In genomic region chr1:204093421-204093717, GRCh38 we compare ENCODE assay signal across 14 cellular contexts. TPM values are rescaled to one million over a fixed set of nuclear protein-coding genes. Genes with fewer than 3 reads are reported as not detected.
DNase-seq lines count a peak whose midpoint lies in the region; ATAC-seq and TF ChIP-seq lines count a peak whose summit lies in the region.
"Had no signal": no experiment of that assay in that cellular context is flagged by ENCODE, and none has a peak within 500 bp of the region (broad histone marks: within the 10 kb centered on the region; RNA-seq: fewer than 3 reads in every experiment).

No MANE protein-coding gene starts in this region.

- no peak overlapping the region for H3K9ac ChIP-seq in mammary epithelial cell (ENCODE audit: insufficient read depth, low read length)

- peaks cover 10 to 14% of the 10 kb centered on the region in 2 donors for H3K4me1 ChIP-seq in breast epithelium
- H3K4me1 ChIP-seq in mammary epithelial cell (ENCODE audit: insufficient read depth, low read length) = peaks cover 16% of the 10 kb centered on the region
- H3K4me1 ChIP-seq in Peyer's patch = peaks cover 0 to 68% (median 0%) of the 10 kb centered on the region in 4 donors
- peaks cover 6% of the 10 kb centered on the region for H3K4me1 ChIP-seq in mesodermal cell (ENCODE audit: control insufficient read depth, insufficient read depth, low read length, poor library complexity, severe bottlenecking)
- H3K4me1 ChIP-seq in vagina = peaks cover 76% of the 10 kb centered on the region

- ATAC-seq in HG02973 (IDR thresholded peaks at IDR 0.05; ENCODE audit: unreplicated experiment) = no peak
- ATAC-seq: activated CD4-positive, alpha-beta T cell treated with anti-CD3 and anti-CD28 coated beads for 36 hours; foreskin keratinocyte had no signal

- dilution Hi-C loops in mammary epithelial cell (cut with HindIII; ENCODE audit: low sequenced_read_pairs) = loop anchor here (5.0 kb wide), 1 partner anchor 64 kb away; no protein-coding TSS in a partner anchor

- TF ChIP-seq POLR2A in breast epithelium (IDR thresholded peaks at IDR 0.05) (no peak), Peyer's patch (IDR thresholded peaks at IDR 0.05) (no peak), vagina (IDR thresholded peaks at IDR 0.05) (no peak)

- no peak overlapping the region for H2AFZ ChIP-seq in mammary epithelial cell (ENCODE audit: low read depth, low read length)

- H3K4me2 ChIP-seq in mammary epithelial cell (ENCODE audit: insufficient read depth, low read depth, low read length) = no peak overlapping the region

- 96% methylated on average over 3 of the region's 4 CpGs for WGBS in mammary epithelial cell (ENCODE audit: low coverage, missing lambda C conversion rate)
- 70 to 97% methylated on average over 3 to 4 of the region's 4 CpGs for WGBS in mesodermal cell (ENCODE audit: insufficient coverage in 2 of 2), 2 experiments

- H3K9me3 ChIP-seq in breast epithelium (no peaks in the 10 kb centered on the region), mammary epithelial cell (replicated peaks; ENCODE audit: insufficient read depth, low read length) (no peaks in the 10 kb centered on the region), Peyer's patch (no peaks in the 10 kb centered on the region), mesodermal cell (ENCODE audit: control insufficient read depth, low read length) (no peaks in the 10 kb centered on the region), vagina (no peaks in the 10 kb centered on the region)

- intact Hi-C loops in breast epithelium (cut with DNase I; ENCODE audit: low total_unique reads) (no loop called here), mammary epithelial cell (cut with micrococcal nuclease) (no loop called here), vagina (cut with DNase I) (no loop called here)

- H3K36me3 ChIP-seq in breast epithelium (no peaks in the 10 kb centered on the region), mammary epithelial cell (ENCODE audit: insufficient read depth, low read length) (no peaks in the 10 kb centered on the region), Peyer's patch (no peaks in the 10 kb centered on the region), mesodermal cell (ENCODE audit: control insufficient read depth, insufficient read depth, low read length) (no peaks in the 10 kb centered on the region), vagina (no peaks in the 10 kb centered on the region)

- no peaks in the 10 kb centered on the region for H3K27me3 ChIP-seq in breast epithelium
- H3K27me3 ChIP-seq in mammary epithelial cell (ENCODE audit: insufficient read depth, low read length) = no peaks in the 10 kb centered on the region
- no peaks in the 10 kb centered on the region for H3K27me3 ChIP-seq in Peyer's patch
- H3K27me3 ChIP-seq in vagina = no peaks in the 10 kb centered on the region
- H3K27me3 ChIP-seq: dorsolateral prefrontal cortex, foreskin keratinocyte had no signal

- H3K27ac ChIP-seq in breast epithelium (peak overlapping the region; percentile 5 to 18), mammary epithelial cell (ENCODE audit: insufficient read depth, low read depth, low read length) (no peak overlapping the region), Peyer's patch (peak overlapping the region in 3 of 4 donors; percentile 66 to 93 (median 83)), mesodermal cell (ENCODE audit: low read depth, low read length, severe bottlenecking) (peak overlapping the region; percentile 16), vagina (peak overlapping the region; percentile 40)
- H3K27ac ChIP-seq: foreskin keratinocyte had no signal

- in situ Hi-C loops in mammary epithelial cell (cut with MboI; ENCODE audit: low sequenced_read_pairs in 2 of 2) = no loop called here

- H3K4me3 ChIP-seq in breast epithelium = no peak overlapping the region
- no peak overlapping the region for H3K4me3 ChIP-seq in mammary epithelial cell (replicated peaks in 1 of 3; ENCODE audit: insufficient read depth in 1 of 3, low read depth in 2 of 3, low read length in 3 of 3)
- peak overlapping the region in 1 of 4 donors; percentile 22 for H3K4me3 ChIP-seq in Peyer's patch
- H3K4me3 ChIP-seq in mesodermal cell (ENCODE audit: extremely low read depth, insufficient read depth, low read length, poor library complexity, severe bottlenecking) = no peak overlapping the region
- H3K4me3 ChIP-seq in vagina = no peak overlapping the region
- H3K4me3 ChIP-seq: dorsolateral prefrontal cortex had no signal

- no peaks in the 10 kb centered on the region for H4K20me1 ChIP-seq in mammary epithelial cell (ENCODE audit: insufficient read depth, low read length)

- BruUV-seq in mammary epithelial cell (replicated peaks; lab: Mats Ljungman, UMichigan) = no TSS peak

- H3K79me2 ChIP-seq in mammary epithelial cell (ENCODE audit: insufficient read depth, low read length) = peaks cover 73% of the 10 kb centered on the region

- CTCF ChIA-PET in mammary epithelial cell (lab: Charles Lee; ENCODE audit: low non-redundant PET) = no interaction called here

- TF ChIP-seq CTCF in breast epithelium (IDR thresholded peaks at IDR 0.05) (no peak), mammary epithelial cell (conservative IDR thresholded peaks at IDR 0.05 in 1 of 2, IDR thresholded peaks at IDR 0.05 in 1 of 2; ENCODE audit: extremely low read depth in 1 of 2, insufficient read depth in 1 of 2, low read depth in 1 of 2, low read length in 2 of 2) (no peak), Peyer's patch (IDR thresholded peaks at IDR 0.05) (no peak), vagina (IDR thresholded peaks at IDR 0.05) (no peak)

- no peak for DNase-seq in breast epithelium (ENCODE audit: low spot score in 2 of 2)
- no peak for DNase-seq in mammary epithelial cell
- peak in 2 of 3 donors; percentile 85 to 86 for DNase-seq in Peyer's patch
- no peak for DNase-seq in vagina (ENCODE audit: extremely low spot score in 2 of 2)
- no peak for DNase-seq in SIG-M5 (lab: John Stamatoyannopoulos, UW)
- DNase-seq in iPS-NIHi11 (ENCODE audit: low spot score) = no peak
- DNase-seq: activated CD4-positive, alpha-beta T cell treated with anti-CD3 and anti-CD28 coated beads for 36 hours; activated T-cell treated with anti-CD3 and anti-CD28 coated beads, Interleukin-2, amount 50 U/mL, for 24 hours; dorsolateral prefrontal cortex; foreskin keratinocyte; islet precursor cell; occipital lobe had no signal

RNA-seq across cellular contexts. Expression of gene SOX13, which starts 20.5 kb away (rescaled TPM):
- 10 to 100 TPM; 22.9 to 34.7 (median 31.9) TPM for total RNA-seq in breast epithelium
- total RNA-seq in mammary epithelial cell = 10 to 100 TPM in 1 of 2 donors, 1 to 10 TPM in 1; 7.8 to 22.0 TPM
- 13.2 TPM for polyA plus RNA-seq in mammary epithelial cell
- polyA minus RNA-seq in mammary epithelial cell = 18.0 TPM
- total RNA-seq in Peyer's patch = 10 to 100 TPM; 42.1 to 80.3 (median 59.0) TPM
- polyA plus RNA-seq in mesodermal cell (2013, experiment 1 of 2) = 39.5 TPM
- polyA plus RNA-seq in mesodermal cell (2013, experiment 2 of 2) = 28.5 TPM
- total RNA-seq in vagina = 41.0 TPM

RNA-seq across cellular contexts. Expression of gene ETNK2, which starts 58.5 kb away (rescaled TPM):
- total RNA-seq in breast epithelium (10 to 100 TPM; 13.8 to 66.1 (median 16.8) TPM), mammary epithelial cell (10 to 100 TPM in 1 of 2 donors, 1 to 10 TPM in 1; 6.2 to 17.2 TPM), Peyer's patch (1 to 10 TPM in 2 of 4 donors, under 1 TPM in 1, not detected in 1; 0.35 to 9.7 (median 5.7) TPM), vagina (30.9 TPM)
- polyA plus RNA-seq in mammary epithelial cell = 6.8 TPM
- polyA minus RNA-seq in mammary epithelial cell = 19.3 TPM
- 11.3 TPM for polyA plus RNA-seq in mesodermal cell (2013, experiment 1 of 2)
- 10.0 TPM for polyA plus RNA-seq in mesodermal cell (2013, experiment 2 of 2)

Comparison
In these comparisons a context has a peak if more than half of its experiments do, and no peak if none do; other contexts are left out.
1. DNase-seq: peak in Peyer's patch (2 of 3); none in breast epithelium (0 of 2), mammary epithelial cell (single experiment), vagina (0 of 2), SIG-M5 (single experiment) and iPS-NIHi11 (single experiment).